9 cellular contexts compared by ENCODE assay signal in genomic region chr5:142600611-142601360, GRCh38.
A peak's percentile ranks its signal among the peaks of the same experiment; 100 is the strongest.
DNase-seq lines count a peak whose midpoint lies in the region; ATAC-seq and FAIRE-seq lines count a peak whose summit lies in the region.
"Had no signal": no experiment of that assay in that cellular context is flagged by ENCODE, and none has a peak within 500 bp of the region (broad histone marks: within the 10 kb centered on the region; RNA-seq: fewer than 3 reads in every experiment).

No MANE protein-coding gene starts in this region.

- peaks cover 4% of the 10 kb centered on the region in 2 donors for H3K27me3 ChIP-seq in mucosa of rectum (ENCODE audit: control insufficient read depth in 2 of 2, insufficient read depth in 2 of 2, low read length in 2 of 2)

- H3K4me1 ChIP-seq in mucosa of rectum (ENCODE audit: control insufficient read depth in 2 of 2, insufficient read depth in 2 of 2, low read length in 2 of 2) = no peaks in the 10 kb centered on the region

- DNase-seq in Right ventricle myocardium inferior (ENCODE audit: missing footprints) (peak; percentile 71), cardiac septum (ENCODE audit: low spot score) (no peak), GM19238 (ENCODE audit: insufficient read length, low spot score) (no peak)
- no peak for DNase-seq in activated CD4-positive, alpha-beta T cell treated with anti-CD3 and anti-CD28 coated beads, Interleukin-2, amount 50 U/mL, for 48 hours

- intact Hi-C loops in Right ventricle myocardium inferior (cut with DNase I) = no loop called here
- intact Hi-C loops in cardiac septum (cut with DNase I) = no loop called here

- FAIRE-seq in endometrium (lab: Jason Lieb, UNC) = peak; percentile 12
- FAIRE-seq: colon had no signal

- no peaks in the 10 kb centered on the region for H3K9me3 ChIP-seq in mucosa of rectum (ENCODE audit: control insufficient read depth in 2 of 2, low read length in 2 of 2)

- peak; percentile 82 for ATAC-seq in Right ventricle myocardium inferior
- no peak for ATAC-seq in HG03442 (IDR thresholded peaks at IDR 0.05; ENCODE audit: unreplicated experiment)
- ATAC-seq in HG03108 (IDR thresholded peaks at IDR 0.05; ENCODE audit: unreplicated experiment) = no peak

- peak overlapping the region; percentile 32 to 40 for H3K27ac ChIP-seq in mucosa of rectum (ENCODE audit: low read depth in 2 of 2, low read length in 2 of 2)

- H3K4me3 ChIP-seq in mucosa of rectum (ENCODE audit: low read length in 2 of 2) = peak overlapping the region in 1 of 2 donors; percentile 41

- no peak overlapping the region for H3K9ac ChIP-seq in mucosa of rectum (ENCODE audit: low read depth in 1 of 2, low read length in 2 of 2)

- H3K36me3 ChIP-seq in mucosa of rectum (ENCODE audit: control insufficient read depth in 2 of 2, insufficient read depth in 2 of 2, low read length in 2 of 2) = no peaks in the 10 kb centered on the region
